In genomic region chr3:159250961-159251360, GRCh38 we compare ENCODE assay signal across 1 cellular context.
TF ChIP-seq lines count a peak whose summit lies in the region.

No MANE protein-coding gene starts in this region.

TF ChIP-seq in GM23338, 12 proteins besides CTCF, POLR2A, EP300 and RAD21 (continued from another document):
- TF ChIP-seq ZNF462 (CRISPR knock-in tag; IDR thresholded peaks at IDR 0.05) = no peak
- TF ChIP-seq ETS1 (IDR thresholded peaks at IDR 0.05) = no peak
- no peak for TF ChIP-seq NANOG (IDR thresholded peaks at IDR 0.05; ENCODE audit: borderline replicate concordance)
- no peak for TF ChIP-seq STAT1 (IDR thresholded peaks at IDR 0.05; ENCODE audit: unreplicated experiment)
- no peak for TF ChIP-seq ZNF114 (CRISPR knock-in tag; IDR thresholded peaks at IDR 0.05)
